ENCODE assay signal across 19 cellular contexts in genomic region chr18:50937183-50937582, GRCh38. TPM values are rescaled to one million over a fixed set of nuclear protein-coding genes. Genes with fewer than 3 reads are reported as not detected.
DNase-seq lines count a peak whose midpoint lies in the region; ATAC-seq, FAIRE-seq and TF ChIP-seq lines count a peak whose summit lies in the region.
"Had no signal": no experiment of that assay in that cellular context is flagged by ENCODE, and none has a peak within 500 bp of the region (broad histone marks: within the 10 kb centered on the region; RNA-seq: fewer than 3 reads in every experiment).

No MANE protein-coding gene starts in this region.

- no peaks in the 10 kb centered on the region for H3K27me3 Mint-ChIP-seq in activated CD4-positive, alpha-beta T cell treated with anti-CD3 and anti-CD28 coated beads for 36 hours
- H3K27me3 Mint-ChIP-seq in natural killer cell (ENCODE audit: low read depth in 2 of 2): no peaks in the 10 kb centered on the region
- H3K27me3 Mint-ChIP-seq in natural killer cell treated with Interleukin-12 subunit alpha and Interleukin-12 subunit beta and Interleukin-15 and Interleukin-18, amount 100 ng/mL, for 72 hours: no peaks in the 10 kb centered on the region

- no peak for ATAC-seq in activated CD4-positive, alpha-beta T cell treated with anti-CD3 and anti-CD28 coated beads for 36 hours
- ATAC-seq in natural killer cell (no peak), HG03354 (IDR thresholded peaks at IDR 0.05; ENCODE audit: poor library complexity, severe bottlenecking, unreplicated experiment) (no peak)
- no peak for ATAC-seq in natural killer cell treated with Interleukin-12 subunit alpha and Interleukin-12 subunit beta and Interleukin-15 and Interleukin-18, amount 100 ng/mL, for 72 hours
- ATAC-seq: GM23338, K562 had no signal

- no peaks in the 10 kb centered on the region for H3K4me1 Mint-ChIP-seq in activated CD4-positive, alpha-beta T cell treated with anti-CD3 and anti-CD28 coated beads for 36 hours
- no peaks in the 10 kb centered on the region for H3K4me1 Mint-ChIP-seq in natural killer cell
- H3K4me1 Mint-ChIP-seq in natural killer cell treated with Interleukin-12 subunit alpha and Interleukin-12 subunit beta and Interleukin-15 and Interleukin-18, amount 100 ng/mL, for 72 hours (ENCODE audit: low read depth in 2 of 2): no peaks in the 10 kb centered on the region
- H3K4me1 Mint-ChIP-seq: GM23338 had no signal

- CTCF ChIA-PET in activated CD4-positive, alpha-beta T cell treated with anti-CD3 and anti-CD28 coated beads for 36 hours (lab: Charles Lee): interaction anchor here (1.7 kb wide), 1 partner anchor 25 kb away, joined by 3 read pairs; no protein-coding TSS in a partner anchor

- no peak for FAIRE-seq in H54 (lab: Jason Lieb, UNC)
- FAIRE-seq: GM18507, K562 had no signal

- no peak overlapping the region for H3K4me3 Mint-ChIP-seq in activated CD4-positive, alpha-beta T cell treated with anti-CD3 and anti-CD28 coated beads for 36 hours
- no peak overlapping the region for H3K4me3 Mint-ChIP-seq in natural killer cell
- H3K4me3 Mint-ChIP-seq in natural killer cell treated with Interleukin-12 subunit alpha and Interleukin-12 subunit beta and Interleukin-15 and Interleukin-18, amount 100 ng/mL, for 72 hours: no peak overlapping the region
- H3K4me3 Mint-ChIP-seq: GM23338 had no signal

- no peak for TF ChIP-seq POLR2A in H54 (IDR thresholded peaks at IDR 0.05; ENCODE audit: low read depth, low read length)

- TF ChIP-seq CTCF in natural killer cell (IDR thresholded peaks at IDR 0.05): no peak

- no peaks in the 10 kb centered on the region for H3K9me3 Mint-ChIP-seq in activated CD4-positive, alpha-beta T cell treated with anti-CD3 and anti-CD28 coated beads for 36 hours (ENCODE audit: low read depth)
- no peaks in the 10 kb centered on the region for H3K9me3 Mint-ChIP-seq in natural killer cell
- H3K9me3 Mint-ChIP-seq in natural killer cell treated with Interleukin-12 subunit alpha and Interleukin-12 subunit beta and Interleukin-15 and Interleukin-18, amount 100 ng/mL, for 72 hours: no peaks in the 10 kb centered on the region
- H3K9me3 Mint-ChIP-seq: GM23338 had no signal

- peak overlapping the region; percentile 35 for H3K27ac Mint-ChIP-seq in activated CD4-positive, alpha-beta T cell treated with anti-CD3 and anti-CD28 coated beads for 36 hours
- peak overlapping the region; percentile 12 to 44 for H3K27ac Mint-ChIP-seq in natural killer cell
- peak overlapping the region in 1 of 2 donors; percentile 67 for H3K27ac Mint-ChIP-seq in natural killer cell treated with Interleukin-12 subunit alpha and Interleukin-12 subunit beta and Interleukin-15 and Interleukin-18, amount 100 ng/mL, for 72 hours

- peaks cover 32% of the 10 kb centered on the region for H3K36me3 Mint-ChIP-seq in activated CD4-positive, alpha-beta T cell treated with anti-CD3 and anti-CD28 coated beads for 36 hours (ENCODE audit: low read depth)
- H3K36me3 Mint-ChIP-seq in natural killer cell: no peaks in the 10 kb centered on the region
- no peaks in the 10 kb centered on the region for H3K36me3 Mint-ChIP-seq in natural killer cell treated with Interleukin-12 subunit alpha and Interleukin-12 subunit beta and Interleukin-15 and Interleukin-18, amount 100 ng/mL, for 72 hours

- intact Hi-C loops in activated CD4-positive, alpha-beta T cell treated with anti-CD3 and anti-CD28 coated beads for 36 hours (cut with DNase I, micrococcal nuclease): no loop called here
- intact Hi-C loops in natural killer cell (cut with micrococcal nuclease): no loop called here

- DNase-seq in activated CD4-positive, alpha-beta T cell treated with anti-CD3 and anti-CD28 coated beads for 36 hours: no peak
- no peak for DNase-seq in activated CD4-positive, alpha-beta T cell treated with anti-CD3 and anti-CD28 coated beads for 4 hours
- DNase-seq in natural killer cell (no peak), foreskin melanocyte (peak; percentile 20), NCI-H345 (lab: John Stamatoyannopoulos, UW) (no peak), H54 (ENCODE audit: insufficient read length, low spot score) (no peak)
- no peak for DNase-seq in natural killer cell treated with Interleukin-12 subunit alpha and Interleukin-12 subunit beta and Interleukin-15 and Interleukin-18, amount 100 ng/mL, for 72 hours (ENCODE audit: low spot score)
- DNase-seq: COR-L47; GF-D8; MV-4-11; NCI-H1417 treated with DMSO at 0.1 percent for 48 hours; NCI-H1930; NCI-H2171; NCI-H446 treated with DMSO at 0.1 percent for 48 hours; NK-92 treated with Interleukin-12 subunit alpha and Interleukin-12 subunit beta, amount 100 ng/mL, for 24 hours had no signal

- POLR2A ChIA-PET in activated CD4-positive, alpha-beta T cell treated with anti-CD3 and anti-CD28 coated beads for 36 hours (lab: Charles Lee): no interaction called here

RNA-seq across cellular contexts. Expression of gene ELAC1, which starts 30.7 kb away (rescaled TPM):
- 1 to 10 TPM; 4.7 to 5.6 TPM for total RNA-seq in activated CD4-positive, alpha-beta T cell treated with anti-CD3 and anti-CD28 coated beads for 36 hours
- total RNA-seq in natural killer cell: 10 to 100 TPM in 1 of 3 donors, 1 to 10 TPM in 2; 7.9 to 10.0 (median 8.9) TPM
- total RNA-seq in natural killer cell treated with Interleukin-12 subunit alpha and Interleukin-12 subunit beta and Interleukin-15 and Interleukin-18, amount 100 ng/mL, for 72 hours: 10 to 100 TPM in 1 of 2 donors, 1 to 10 TPM in 1; 8.2 to 10.5 TPM

RNA-seq across cellular contexts. Expression of gene ME2, which starts 58.3 kb away (rescaled TPM):
- 100 to 1,000 TPM; 146 to 178 TPM for total RNA-seq in activated CD4-positive, alpha-beta T cell treated with anti-CD3 and anti-CD28 coated beads for 36 hours
- 10 to 100 TPM; 42.4 to 61.3 (median 43.5) TPM for total RNA-seq in natural killer cell
- total RNA-seq in natural killer cell treated with Interleukin-12 subunit alpha and Interleukin-12 subunit beta and Interleukin-15 and Interleukin-18, amount 100 ng/mL, for 72 hours: 100 to 1,000 TPM; 112 to 120 TPM
